In genomic region chr6:135154125-135154524, GRCh38 we compare ENCODE assay signal across 1 cellular context. TPM values are rescaled to one million over a fixed set of nuclear protein-coding genes. Genes with fewer than 3 reads are reported as not detected.
"Had no signal": no experiment of that assay in that cellular context is flagged by ENCODE, and none has a peak within 500 bp of the region (broad histone marks: within the 10 kb centered on the region; RNA-seq: fewer than 3 reads in every experiment).

No MANE protein-coding gene starts in this region.

RNA-seq across cellular contexts. Expression of gene MYB, which starts 27.0 kb away (rescaled TPM):
- total RNA-seq: G401 had no signal
